ENCODE assay signal across 8 cellular contexts in the genomic region with DNA sequence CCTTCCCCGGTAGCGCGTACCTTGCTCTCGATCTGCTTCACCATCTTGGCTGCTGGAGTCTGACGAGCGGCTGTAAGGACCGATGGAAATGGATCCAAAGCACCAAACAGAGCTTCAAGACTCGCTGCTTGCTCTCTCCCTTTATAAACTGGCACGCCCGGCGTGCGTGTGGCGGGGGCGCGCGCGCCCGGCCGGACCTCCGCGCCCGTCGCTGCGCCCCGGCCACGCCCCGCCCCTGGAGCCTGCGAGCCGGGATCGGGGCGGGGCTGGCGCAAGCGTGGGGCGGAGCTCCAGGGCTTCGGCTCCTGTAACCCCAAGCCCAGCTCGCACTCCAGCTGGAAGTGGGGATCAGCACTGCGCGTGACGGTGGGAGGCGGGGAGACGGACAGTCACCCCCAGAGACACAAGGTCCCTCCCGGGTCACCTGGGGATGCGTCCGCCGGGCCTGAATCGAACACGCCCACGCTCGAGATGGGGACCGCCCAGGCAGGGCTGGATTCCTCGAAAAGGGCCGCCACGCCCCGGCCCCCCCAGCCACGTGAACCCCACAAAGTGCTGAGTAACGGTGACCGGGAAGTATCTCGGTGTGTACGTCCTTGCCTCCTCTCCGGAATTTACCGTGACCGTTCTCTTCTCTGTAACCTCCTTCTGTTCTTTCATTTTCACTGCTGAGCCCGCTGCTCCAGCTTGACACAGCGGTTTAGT. TPM values are rescaled to one million over a fixed set of nuclear protein-coding genes. Genes with fewer than 3 reads are reported as not detected.
DNase-seq lines count a peak whose midpoint lies in the region; ATAC-seq, FAIRE-seq and TF ChIP-seq lines count a peak whose summit lies in the region.

A gene (minus strand): TSS at position 116 of the 705 bp plus-strand sequence. CDS start 72 bp downstream, at position 44.

- no peaks in the 10 kb centered on the region for H3K36me3 ChIP-seq in HUES48 (ENCODE audit: control insufficient read depth, insufficient read depth, low read length)
- H3K36me3 ChIP-seq in OCI-LY3 (replicated peaks; ENCODE audit: low read depth, low read length) = peaks cover 14% of the 10 kb centered on the region
- H3K36me3 ChIP-seq in endothelial cell of umbilical vein (ENCODE audit: control insufficient read depth in 2 of 2, extremely low read depth in 1 of 2, insufficient read depth in 2 of 2, low read length in 2 of 2) = no peaks in the 10 kb centered on the region

- peak; percentile 96 for TF ChIP-seq POLR2A in endothelial cell of umbilical vein (IDR thresholded peaks at IDR 0.05; ENCODE audit: low read depth, low read length)

- DNase-seq in D341Med (ENCODE audit: low spot score) (peak; percentile 96), endothelial cell of umbilical vein (ENCODE audit: low read depth, low spot score) (peak; percentile 85)
- peak; percentile 93 for DNase-seq in activated CD8-positive, alpha-beta memory T cell treated with anti-CD3 and anti-CD28 coated beads, Interleukin-2, amount 50 U/mL, for 48 hours
- peak; percentile 85 to 89 for DNase-seq in stimulated activated CD8-positive, alpha-beta memory T cell treated with anti-CD3 and anti-CD28 coated beads, Interleukin-2, amount 100 ng/mL, for 48 hours (ENCODE audit: low read depth in 2 of 2)

- H3K9ac ChIP-seq in HUES48 (ENCODE audit: low read depth, low read length) (peak within 1 kb of the TSS; percentile 87), OCI-LY3 (ENCODE audit: low read length) (peak within 1 kb of the TSS; percentile 99), endothelial cell of umbilical vein (replicated peaks; ENCODE audit: extremely low read depth, insufficient read depth, low read length) (peak within 1 kb of the TSS; percentile 74)

- no peaks in the 10 kb centered on the region for H3K9me3 ChIP-seq in HUES48 (ENCODE audit: control insufficient read depth, insufficient read depth, low read length)
- H3K9me3 ChIP-seq in OCI-LY3 (ENCODE audit: insufficient read depth, low read length) = no peaks in the 10 kb centered on the region
- H3K9me3 ChIP-seq in endothelial cell of umbilical vein (replicated peaks; ENCODE audit: control insufficient read depth, insufficient read depth, low read length) = no peaks in the 10 kb centered on the region
- no peaks in the 10 kb centered on the region for H3K9me3 ChIP-seq in mononuclear cell (ENCODE audit: low read depth, low read length)

- no peaks in the 10 kb centered on the region for H3K9me1 ChIP-seq in endothelial cell of umbilical vein (replicated peaks; ENCODE audit: control insufficient read depth, extremely low read depth, insufficient read depth, low read length)

- H3K4me3 ChIP-seq in HUES48 (ENCODE audit: low read depth, low read length) (peak within 1 kb of the TSS; percentile 94), OCI-LY3 (ENCODE audit: low read length) (peak within 1 kb of the TSS; percentile 96), endothelial cell of umbilical vein (replicated peaks in 1 of 3; ENCODE audit: insufficient read depth in 1 of 3, low read depth in 1 of 3, low read length in 3 of 3) (peak within 1 kb of the TSS; percentile 40 to 93 (median 77)), mononuclear cell (ENCODE audit: low read length) (peak within 1 kb of the TSS; percentile 49)

- intact Hi-C loops in endothelial cell of umbilical vein (cut with micrococcal nuclease) = loop anchor here (1.0 to 10.0 kb wide), 4 partner anchors 74 to 438 kb away; no protein-coding TSS in a partner anchor

- dilution Hi-C loops in endothelial cell of umbilical vein (cut with MboI; ENCODE audit: extremely low pct_ligation_motif_present, low sequenced_read_pairs) = no loop called here

- POLR2A ChIA-PET in endothelial cell of umbilical vein (lab: Charles Lee) = interaction anchor here (0.5 to 1.1 kb wide), 11 partner anchors 11 to 645 kb away, joined by 3 to 6 read pairs (median 3); no protein-coding TSS in a partner anchor

- TSS peak; percentile 81 for BruUV-seq in endothelial cell of umbilical vein (replicated peaks; lab: Mats Ljungman, UMichigan)

- H3K27me3 ChIP-seq in HUES48 (ENCODE audit: control insufficient read depth, insufficient read depth, low read length) (no peaks in the 10 kb centered on the region), OCI-LY3 (ENCODE audit: low read depth, low read length) (no peaks in the 10 kb centered on the region), endothelial cell of umbilical vein (ENCODE audit: control insufficient read depth in 2 of 2, insufficient read depth in 2 of 2, low read length in 2 of 2) (no peaks in the 10 kb centered on the region), mononuclear cell (ENCODE audit: insufficient read depth, low read length) (no peaks in the 10 kb centered on the region)

- peak; percentile 44 for FAIRE-seq in endothelial cell of umbilical vein (lab: Jason Lieb, UNC)

- peaks cover 29% of the 10 kb centered on the region for H3K4me1 ChIP-seq in HUES48 (ENCODE audit: control insufficient read depth, insufficient read depth, low read length)
- peaks cover 49% of the 10 kb centered on the region for H3K4me1 ChIP-seq in OCI-LY3 (ENCODE audit: low read length)
- peaks cover 23% of the 10 kb centered on the region for H3K4me1 ChIP-seq in endothelial cell of umbilical vein (ENCODE audit: control insufficient read depth, extremely low read depth, insufficient read depth, low read length)
- peaks cover 39% of the 10 kb centered on the region for H3K4me1 ChIP-seq in mononuclear cell (ENCODE audit: insufficient read depth, low read length)

- peak within 1 kb of the TSS; percentile 84 for H3K27ac ChIP-seq in HUES48 (ENCODE audit: low read depth, low read length)
- H3K27ac ChIP-seq in OCI-LY3 (ENCODE audit: low read length) = peak within 1 kb of the TSS; percentile 97
- H3K27ac ChIP-seq in endothelial cell of umbilical vein (ENCODE audit: insufficient read depth, low read depth, low read length) = peak within 1 kb of the TSS; percentile 67

- H3K4me2 ChIP-seq in OCI-LY3 (ENCODE audit: low read length) (peak within 1 kb of the TSS; percentile 100), endothelial cell of umbilical vein (ENCODE audit: insufficient read depth, low read length) (peak within 1 kb of the TSS; percentile 91)

- H3K79me2 ChIP-seq in OCI-LY3 (ENCODE audit: low read length) (peaks cover 61% of the 10 kb centered on the region), endothelial cell of umbilical vein (ENCODE audit: control insufficient read depth, insufficient read depth, low read length) (peaks cover 47% of the 10 kb centered on the region)

- ATAC-seq in GM21423 (IDR thresholded peaks at IDR 0.05; ENCODE audit: unreplicated experiment) = peak; percentile 61

- peaks cover 39% of the 10 kb centered on the region for H4K20me1 ChIP-seq in OCI-LY3 (ENCODE audit: insufficient read depth, low read length)
- H4K20me1 ChIP-seq in endothelial cell of umbilical vein (replicated peaks; ENCODE audit: control insufficient read depth, extremely low read depth, insufficient read depth, low read length) = no peaks in the 10 kb centered on the region

- H2AFZ ChIP-seq in OCI-LY3 (ENCODE audit: low read depth, low read length) = peak within 1 kb of the TSS; percentile 17; the same call in 1 of the 2 replicates
- peak within 1 kb of the TSS; percentile 83 for H2AFZ ChIP-seq in endothelial cell of umbilical vein (ENCODE audit: low read depth, low read length)

- CTCF ChIA-PET in endothelial cell of umbilical vein (lab: Charles Lee) = interaction anchor here (0.8 to 2.5 kb wide), 7 partner anchors 13 to 367 kb away, joined by 3 to 10 read pairs (median 3); no protein-coding TSS in a partner anchor

- TF ChIP-seq CTCF in OCI-LY3 (IDR thresholded peaks at IDR 0.05; ENCODE audit: low read depth, low read length) (no peak), endothelial cell of umbilical vein (IDR thresholded peaks at IDR 0.05; ENCODE audit: extremely low read depth in 1 of 2, insufficient read depth in 1 of 2, low read depth in 1 of 2, low read length in 2 of 2) (no peak)

TF ChIP-seq in endothelial cell of umbilical vein, 7 proteins besides CTCF, POLR2A, EP300 and RAD21:
- TF ChIP-seq, protein P1, sequence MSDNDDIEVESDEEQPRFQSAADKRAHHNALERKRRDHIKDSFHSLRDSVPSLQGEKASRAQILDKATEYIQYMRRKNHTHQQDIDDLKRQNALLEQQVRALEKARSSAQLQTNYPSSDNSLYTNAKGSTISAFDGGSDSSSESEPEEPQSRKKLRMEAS (IDR thresholded peaks at IDR 0.05; ENCODE audit: insufficient read depth, insufficient read length) = no peak
- peak; percentile 92 for TF ChIP-seq POLR2AphosphoS5 (IDR thresholded peaks at IDR 0.05; ENCODE audit: insufficient read depth, low read depth, low read length)

RNA-seq across cellular contexts. Expression of the gene that starts here (rescaled TPM):
- total RNA-seq in endothelial cell of umbilical vein (280 and 286 TPM in 2 replicates), mononuclear cell (37.8 TPM)
- 286 and 373 TPM in 2 replicates for polyA plus RNA-seq in endothelial cell of umbilical vein
- polyA plus RNA-seq in endothelial cell of umbilical vein (2011; cell fraction: cytosol; rRNA removed) = 308 and 389 TPM in 2 replicates
- 89.3 and 113 TPM in 2 replicates for polyA plus RNA-seq in endothelial cell of umbilical vein (2011; cell fraction: nucleus; rRNA removed)
- polyA plus RNA-seq in endothelial cell of umbilical vein (2012) = 403 and 514 TPM in 2 replicates
- 87.7 and 95.7 TPM in 2 replicates for polyA minus RNA-seq in endothelial cell of umbilical vein
- 98.5 TPM for polyA minus RNA-seq in endothelial cell of umbilical vein (2011; cell fraction: cytosol; rRNA and poly(A)+ RNA removed)
- polyA minus RNA-seq in endothelial cell of umbilical vein (2011; cell fraction: nucleus; rRNA and poly(A)+ RNA removed) = 15.2 and 18.1 TPM in 2 replicates

Comparison
In these comparisons a context has a peak if more than half of its experiments do, and no peak if none do; other contexts are left out.
1. Peak in every context shown above with its lines: DNase-seq, ATAC-seq, H3K4me3 ChIP-seq and H3K27ac ChIP-seq.